ENCODE assay signal across 17 cellular contexts in the genomic region with DNA sequence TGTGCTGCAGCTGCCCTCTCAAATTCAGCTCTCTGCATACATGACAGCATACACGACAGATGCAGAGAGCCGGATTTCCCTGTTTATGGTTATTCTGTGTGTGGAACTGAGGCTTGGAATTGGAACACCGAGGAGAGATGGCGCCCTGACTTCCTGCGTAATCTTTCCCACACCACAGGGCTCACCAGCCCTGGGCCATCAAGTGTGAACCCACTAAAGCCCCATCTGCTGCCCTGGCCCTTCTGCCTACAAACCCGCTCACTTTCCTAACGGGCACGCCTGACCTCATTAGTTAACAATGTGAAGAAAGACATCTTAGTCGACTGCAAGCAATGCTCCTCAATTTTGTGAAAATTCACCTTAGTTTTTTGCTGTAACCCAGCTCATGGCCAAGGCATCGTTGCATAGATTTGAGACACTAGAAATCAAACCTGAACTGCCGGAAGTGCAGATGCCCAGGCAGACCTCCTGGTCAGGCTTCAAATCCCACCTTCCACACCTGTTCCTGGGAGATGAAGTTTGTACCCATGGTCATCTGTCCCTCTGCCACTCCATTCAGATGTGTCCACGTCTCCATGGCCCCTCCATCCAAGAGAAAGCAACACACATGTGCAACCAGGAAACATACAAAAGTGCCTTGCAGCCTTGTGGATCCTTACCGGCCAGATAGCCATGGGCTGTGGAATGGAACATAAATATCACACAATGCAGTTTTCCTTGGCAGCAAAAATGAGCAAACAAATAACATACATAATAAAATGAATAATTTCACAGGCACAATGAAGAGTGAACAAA. TPM values are rescaled to one million over a fixed set of nuclear protein-coding genes. Genes with fewer than 3 reads are reported as not detected.
A peak's percentile ranks its signal among the peaks of the same experiment; 100 is the strongest.
DNase-seq lines count a peak whose midpoint lies in the region; FAIRE-seq and TF ChIP-seq lines count a peak whose summit lies in the region.
"Had no signal": no experiment of that assay in that cellular context is flagged by ENCODE, and none has a peak within 500 bp of the region (broad histone marks: within the 10 kb centered on the region; RNA-seq: fewer than 3 reads in every experiment).

No MANE protein-coding gene starts in this region.

- TF ChIP-seq CTCF in bronchial epithelial cell (IDR thresholded peaks at IDR 0.05; ENCODE audit: insufficient read depth, low read length, severe bottlenecking) (no peak), osteoblast (IDR thresholded peaks at IDR 0.05; ENCODE audit: extremely low read depth, low read depth, low read length) (no peak)

- peak; percentile 50 for DNase-seq in activated effector memory CD4-positive, alpha-beta T cell treated with anti-CD3 and anti-CD28 coated beads, Interleukin-2, amount 50 U/mL, for 16 hours
- no peak for DNase-seq in activated effector memory CD4-positive, alpha-beta T cell treated with Interleukin-2 at 50 U/mL for 16 hours
- DNase-seq in bronchial epithelial cell (ENCODE audit: low read depth): no peak
- DNase-seq in osteoblast (ENCODE audit: insufficient read length, low spot score, missing footprints): peak; percentile 72
- no peak for DNase-seq in urothelium cell line (ENCODE audit: low spot score)
- DNase-seq in stimulated activated naive CD4-positive, alpha-beta T cell (lab: John Stamatoyannopoulos, UW): no peak
- no peak for DNase-seq in amygdala (lab: John Stamatoyannopoulos, UW)
- DNase-seq: 8988T; CD4-positive, alpha-beta memory T cell; DMS153; DMS79 treated with DMSO at 0.1 percent for 48 hours; GF-D8; GOT3; H9 had no signal

- no peaks in the 10 kb centered on the region for H3K4me1 ChIP-seq in osteoblast (ENCODE audit: insufficient read depth, low read length)
- H3K4me1 ChIP-seq: BLaER1 had no signal

- peaks cover 31% of the 10 kb centered on the region for H3K27me3 ChIP-seq in bronchial epithelial cell (ENCODE audit: control insufficient read depth, insufficient read depth, low read length)
- peaks cover 51% of the 10 kb centered on the region for H3K27me3 ChIP-seq in osteoblast (ENCODE audit: insufficient read depth, low read length)
- H3K27me3 ChIP-seq: BLaER1 had no signal

- no peak overlapping the region for H3K4me3 ChIP-seq in bronchial epithelial cell (ENCODE audit: low read depth, low read length)
- H3K4me3 ChIP-seq in osteoblast (ENCODE audit: insufficient read depth, low read length): no peak overlapping the region
- H3K4me3 ChIP-seq: BLaER1 had no signal

- H4K20me1 ChIP-seq in osteoblast (ENCODE audit: insufficient read depth, low read length): no peaks in the 10 kb centered on the region
- H4K20me1 ChIP-seq: BLaER1 had no signal

- no peak overlapping the region for H3K4me2 ChIP-seq in osteoblast (ENCODE audit: insufficient read depth, low read length)
- H3K4me2 ChIP-seq: BLaER1 had no signal

- H3K36me3 ChIP-seq in bronchial epithelial cell (ENCODE audit: control insufficient read depth, insufficient read depth, low read length) (no peaks in the 10 kb centered on the region), osteoblast (ENCODE audit: insufficient read depth, low read length) (no peaks in the 10 kb centered on the region)
- H3K36me3 ChIP-seq: BLaER1 had no signal

- no peaks in the 10 kb centered on the region for H3K9me3 ChIP-seq in osteoblast (ENCODE audit: low read depth, low read length)

- no peak overlapping the region for H2AFZ ChIP-seq in osteoblast (ENCODE audit: low read length)

- H3K79me2 ChIP-seq in osteoblast (ENCODE audit: insufficient read depth, low read length): no peaks in the 10 kb centered on the region

- FAIRE-seq in bronchial epithelial cell (lab: Jason Lieb, UNC) (peak; percentile 68), urothelium cell line (lab: Jason Lieb, UNC) (peak; percentile 71)
- FAIRE-seq: HepG2 had no signal

- no peak overlapping the region for H3K27ac ChIP-seq in osteoblast (ENCODE audit: low read depth, low read length)
- H3K27ac ChIP-seq: BLaER1 had no signal

RNA-seq across cellular contexts. Expression of a gene that starts 5.0 kb away (rescaled TPM):
- total RNA-seq in bronchial epithelial cell: 0.53 TPM in 1 of 2 replicates, not detected in the other
- not detected in 2 replicates for total RNA-seq in osteoblast
- total RNA-seq: A673; CD4-positive, alpha-beta memory T cell; H9; HepG2 had no signal

RNA-seq across cellular contexts. Expression of a gene that starts 58.9 kb away (rescaled TPM):
- total RNA-seq in bronchial epithelial cell: 468 and 922 TPM in 2 replicates
- total RNA-seq in osteoblast: 312 and 425 TPM in 2 replicates

Comparison
In these comparisons a context has a peak if more than half of its experiments do, and no peak if none do; other contexts are left out.
1. DNase-seq: peak in activated effector memory CD4-positive, alpha-beta T cell treated with anti-CD3 and anti-CD28 coated beads, Interleukin-2, amount 50 U/mL, for 16 hours (single experiment) and osteoblast (single experiment); none in activated effector memory CD4-positive, alpha-beta T cell treated with Interleukin-2 at 50 U/mL for 16 hours (single experiment), bronchial epithelial cell (single experiment), urothelium cell line (single experiment), stimulated activated naive CD4-positive, alpha-beta T cell (0 of 6) and amygdala (0 of 56).